Comparison of ENCODE assay signal across 13 cellular contexts in the genomic region with DNA sequence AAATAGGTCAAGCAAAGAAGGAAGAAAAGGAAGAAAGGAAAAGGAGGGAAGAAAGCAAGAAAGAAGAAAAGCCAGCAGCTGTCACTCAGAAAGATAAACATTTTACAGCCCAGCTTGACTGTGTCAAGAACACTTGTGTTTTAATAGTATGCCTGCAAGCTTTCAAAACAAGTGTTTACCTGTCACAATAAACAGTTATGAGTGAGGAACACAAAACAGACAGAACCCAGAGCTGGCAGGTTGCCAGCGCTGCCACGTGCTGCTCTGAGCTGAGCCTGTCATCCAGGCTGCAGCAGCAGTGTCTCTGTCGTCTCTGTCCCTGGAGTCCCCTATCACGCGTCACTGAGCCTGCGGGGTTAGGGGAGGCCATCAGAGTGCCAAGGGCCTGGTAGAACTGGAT.
DNase-seq lines count a peak whose midpoint lies in the region; ATAC-seq, FAIRE-seq and TF ChIP-seq lines count a peak whose summit lies in the region.
"Had no signal": no experiment of that assay in that cellular context is flagged by ENCODE, and none has a peak within 500 bp of the region (broad histone marks: within the 10 kb centered on the region; RNA-seq: fewer than 3 reads in every experiment).

No MANE protein-coding gene starts in this region.

- H3K27me3 ChIP-seq in pancreas: no peaks in the 10 kb centered on the region
- H3K27me3 ChIP-seq in esophagus squamous epithelium: no peaks in the 10 kb centered on the region
- H3K27me3 ChIP-seq: neutrophil had no signal

- no peaks in the 10 kb centered on the region for H3K27me3 Mint-ChIP-seq in progenitor cell of endocrine pancreas

- H3K27ac Mint-ChIP-seq in progenitor cell of endocrine pancreas: no peak overlapping the region

- no peak for ATAC-seq in pancreas
- ATAC-seq: left colon had no signal

- H3K27ac ChIP-seq in pancreas: no peak overlapping the region
- no peak overlapping the region for H3K27ac ChIP-seq in esophagus squamous epithelium
- H3K27ac ChIP-seq: neutrophil had no signal

- no peak overlapping the region for H3K4me3 Mint-ChIP-seq in progenitor cell of endocrine pancreas (ENCODE audit: low read depth)

- FAIRE-seq in pancreas (lab: Jason Lieb, UNC) (no peak), D721Med (lab: Jason Lieb, UNC) (no peak)

- H3K36me3 ChIP-seq in pancreas (no peaks in the 10 kb centered on the region), esophagus squamous epithelium (no peaks in the 10 kb centered on the region)
- H3K36me3 ChIP-seq: neutrophil had no signal

- peaks cover 4% of the 10 kb centered on the region for H3K9me3 Mint-ChIP-seq in progenitor cell of endocrine pancreas (ENCODE audit: low read depth)

- intact Hi-C loops in pancreas (cut with DNase I) (no loop called here), esophagus squamous epithelium (cut with DNase I) (no loop called here)

- H3K4me1 Mint-ChIP-seq in progenitor cell of endocrine pancreas (ENCODE audit: low read depth): no peaks in the 10 kb centered on the region

- H3K4me3 ChIP-seq in pancreas (no peak overlapping the region), esophagus squamous epithelium (no peak overlapping the region)

- TF ChIP-seq POLR2A in esophagus squamous epithelium (IDR thresholded peaks at IDR 0.05): no peak

- H3K9me3 ChIP-seq in pancreas (no peaks in the 10 kb centered on the region), esophagus squamous epithelium (no peaks in the 10 kb centered on the region)
- H3K9me3 ChIP-seq: neutrophil had no signal

- peak; percentile 13 for DNase-seq in DMS53 (lab: John Stamatoyannopoulos, UW)
- DNase-seq in DMS53 treated with DMSO at 0.1 percent for 48 hours (lab: John Stamatoyannopoulos, UW; ENCODE audit: unreplicated experiment): no peak
- peak; percentile 58 for DNase-seq in NCI-H2196 (lab: John Stamatoyannopoulos, UW; ENCODE audit: unreplicated experiment)
- peak; percentile 9 for DNase-seq in cerebellar cortex (ENCODE audit: low spot score)
- DNase-seq in pancreas: peak in 4 of 6 donors; percentile 8 to 67 (median 46)
- no peak for DNase-seq in progenitor cell of endocrine pancreas (ENCODE audit: low spot score, unreplicated experiment)
- DNase-seq in D721Med (ENCODE audit: insufficient read length, low spot score): no peak
- DNase-seq in esophagus squamous epithelium (lab: John Stamatoyannopoulos, UW): no peak
- DNase-seq: 8988T; effector memory CD4-positive, alpha-beta T cell; foreskin melanocyte; left colon had no signal

- H3K4me1 ChIP-seq in pancreas (no peaks in the 10 kb centered on the region), esophagus squamous epithelium (no peaks in the 10 kb centered on the region)

- 24% methylated on average over 6 of the region's 6 CpGs for WGBS in pancreas, 2 donors
- WGBS in esophagus squamous epithelium, 2 donors: 19 to 48% methylated on average over 3 to 6 of the region's 6 CpGs

- H3K36me3 Mint-ChIP-seq in progenitor cell of endocrine pancreas (ENCODE audit: insufficient read depth): no peaks in the 10 kb centered on the region

- TF ChIP-seq CTCF in pancreas (IDR thresholded peaks at IDR 0.05) (no peak), progenitor cell of endocrine pancreas (IDR thresholded peaks at IDR 0.05; ENCODE audit: unreplicated experiment) (no peak), D721Med (IDR thresholded peaks at IDR 0.05; ENCODE audit: insufficient read depth, missing control alignments) (no peak), esophagus squamous epithelium (IDR thresholded peaks at IDR 0.05) (no peak)

Comparison
In these comparisons a context has a peak if more than half of its experiments do, and no peak if none do; other contexts are left out.
1. DNase-seq: peak in DMS53 (single experiment), NCI-H2196 (single experiment), cerebellar cortex (single experiment) and pancreas (4 of 6); none in DMS53 treated with DMSO at 0.1 percent for 48 hours (single experiment), progenitor cell of endocrine pancreas (single experiment), D721Med (single experiment) and esophagus squamous epithelium (single experiment).